1 cellular context compared by ENCODE assay signal in the genomic region with DNA sequence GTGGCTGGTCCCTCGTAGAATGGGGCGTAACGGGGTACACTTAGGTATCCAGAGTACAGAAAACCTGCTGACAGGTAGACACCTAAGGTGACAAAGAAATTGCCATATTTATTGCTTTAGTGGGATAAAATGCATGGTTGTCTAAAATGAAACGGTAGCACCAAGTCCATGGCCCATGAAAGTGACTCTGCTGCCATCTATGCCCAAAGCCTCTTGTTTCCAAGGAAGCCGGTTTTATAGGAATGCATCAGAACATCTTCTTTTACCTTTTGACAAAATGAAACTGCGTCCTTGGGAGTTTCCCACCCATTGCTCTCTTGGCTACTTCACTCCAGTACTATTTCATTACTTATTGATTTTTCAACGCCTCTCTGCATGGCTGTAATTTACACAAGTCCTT.
TF ChIP-seq lines count a peak whose summit lies in the region.

No MANE protein-coding gene starts in this region.

TF ChIP-seq in HEK293, 187 proteins besides CTCF, POLR2A, EP300 and RAD21 (continued from another document):
- TF ChIP-seq ZNF658 (tag by site-specific recombination; IDR thresholded peaks at IDR 0.05) (no peak), ZNF266 (tag by site-specific recombination; IDR thresholded peaks at IDR 0.05; ENCODE audit: low read depth) (no peak), ZNF830 (tag by site-specific recombination; IDR thresholded peaks at IDR 0.05; ENCODE audit: low read depth) (no peak), ZNF146 (tag by site-specific recombination; IDR thresholded peaks at IDR 0.05) (no peak), ZNF302 (tag by site-specific recombination; IDR thresholded peaks at IDR 0.05; ENCODE audit: low read depth) (no peak), ZNF488 (tag by site-specific recombination; IDR thresholded peaks at IDR 0.05) (no peak), ZNF530 (tag by site-specific recombination; IDR thresholded peaks at IDR 0.05; ENCODE audit: low read depth) (no peak), KLF8 (tag by site-specific recombination; IDR thresholded peaks at IDR 0.05) (no peak), ZBTB21 (tag by site-specific recombination; IDR thresholded peaks at IDR 0.05) (no peak)
- TF ChIP-seq, protein P1, sequence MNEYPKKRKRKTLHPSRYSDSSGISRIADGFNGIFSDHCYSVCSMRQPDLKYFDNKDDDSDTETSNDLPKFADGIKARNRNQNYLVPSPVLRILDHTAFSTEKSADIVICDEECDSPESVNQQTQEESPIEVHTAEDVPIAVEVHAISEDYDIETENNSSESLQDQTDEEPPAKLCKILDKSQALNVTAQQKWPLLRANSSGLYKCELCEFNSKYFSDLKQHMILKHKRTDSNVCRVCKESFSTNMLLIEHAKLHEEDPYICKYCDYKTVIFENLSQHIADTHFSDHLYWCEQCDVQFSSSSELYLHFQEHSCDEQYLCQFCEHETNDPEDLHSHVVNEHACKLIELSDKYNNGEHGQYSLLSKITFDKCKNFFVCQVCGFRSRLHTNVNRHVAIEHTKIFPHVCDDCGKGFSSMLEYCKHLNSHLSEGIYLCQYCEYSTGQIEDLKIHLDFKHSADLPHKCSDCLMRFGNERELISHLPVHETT (tag by site-specific recombination; IDR thresholded peaks at IDR 0.05), result no peak
- TF ChIP-seq, protein P2, sequence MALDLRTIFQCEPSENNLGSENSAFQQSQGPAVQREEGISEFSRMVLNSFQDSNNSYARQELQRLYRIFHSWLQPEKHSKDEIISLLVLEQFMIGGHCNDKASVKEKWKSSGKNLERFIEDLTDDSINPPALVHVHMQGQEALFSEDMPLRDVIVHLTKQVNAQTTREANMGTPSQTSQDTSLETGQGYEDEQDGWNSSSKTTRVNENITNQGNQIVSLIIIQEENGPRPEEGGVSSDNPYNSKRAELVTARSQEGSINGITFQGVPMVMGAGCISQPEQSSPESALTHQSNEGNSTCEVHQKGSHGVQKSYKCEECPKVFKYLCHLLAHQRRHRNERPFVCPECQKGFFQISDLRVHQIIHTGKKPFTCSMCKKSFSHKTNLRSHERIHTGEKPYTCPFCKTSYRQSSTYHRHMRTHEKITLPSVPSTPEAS (tag by site-specific recombination; IDR thresholded peaks at IDR 0.05), result no peak
- TF ChIP-seq, protein P3, sequence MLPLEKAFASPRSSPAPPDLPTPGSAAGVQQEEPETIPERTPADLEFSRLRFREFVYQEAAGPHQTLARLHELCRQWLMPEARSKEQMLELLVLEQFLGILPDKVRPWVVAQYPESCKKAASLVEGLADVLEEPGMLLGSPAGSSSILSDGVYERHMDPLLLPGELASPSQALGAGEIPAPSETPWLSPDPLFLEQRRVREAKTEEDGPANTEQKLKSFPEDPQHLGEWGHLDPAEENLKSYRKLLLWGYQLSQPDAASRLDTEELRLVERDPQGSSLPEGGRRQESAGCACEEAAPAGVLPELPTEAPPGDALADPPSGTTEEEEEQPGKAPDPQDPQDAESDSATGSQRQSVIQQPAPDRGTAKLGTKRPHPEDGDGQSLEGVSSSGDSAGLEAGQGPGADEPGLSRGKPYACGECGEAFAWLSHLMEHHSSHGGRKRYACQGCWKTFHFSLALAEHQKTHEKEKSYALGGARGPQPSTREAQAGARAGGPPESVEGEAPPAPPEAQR (tag by site-specific recombination; IDR thresholded peaks at IDR 0.05), result no peak
